ENCODE assay signal across 23 cellular contexts in the genomic region with DNA sequence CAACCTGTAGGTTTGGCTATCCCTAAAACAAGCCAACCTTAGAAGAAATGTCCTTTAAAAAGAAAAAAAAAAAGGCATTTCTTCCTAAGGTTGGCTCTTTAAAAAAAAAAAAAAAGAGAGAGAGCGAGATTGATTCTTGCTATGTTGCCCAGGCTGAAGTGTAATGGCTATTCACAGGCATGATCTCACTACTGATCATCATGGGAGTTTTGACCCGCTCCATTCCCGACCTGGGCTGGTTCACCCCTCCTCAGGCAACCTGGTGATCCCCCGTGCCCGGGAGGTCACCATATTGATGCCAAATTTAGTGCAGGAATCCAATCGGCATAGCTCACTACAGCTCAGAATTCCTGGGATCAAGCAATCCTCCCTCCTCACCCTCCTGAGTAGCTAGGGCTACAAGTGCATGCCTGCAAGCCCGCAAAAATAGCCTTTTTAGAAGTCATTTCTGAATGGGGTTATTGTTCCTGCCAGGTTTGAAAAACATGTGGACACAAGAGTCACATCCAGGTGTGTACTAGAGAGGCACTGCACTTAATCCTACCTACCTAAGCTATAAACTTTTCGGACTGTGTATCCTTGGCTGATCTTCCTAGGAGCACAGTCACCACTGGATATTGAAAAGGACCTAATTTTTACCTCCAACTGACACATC.
DNase-seq lines count a peak whose midpoint lies in the region; ATAC-seq and TF ChIP-seq lines count a peak whose summit lies in the region.
"Had no signal": no experiment of that assay in that cellular context is flagged by ENCODE, and none has a peak within 500 bp of the region (broad histone marks: within the 10 kb centered on the region; RNA-seq: fewer than 3 reads in every experiment).

No MANE protein-coding gene starts in this region.

- DNase-seq in Right ventricle myocardium superior (no peak), left cardiac atrium (no peak), endodermal cell (no peak), mesenchymal stem cell (peak; percentile 61), T-helper 17 cell (no peak), DMS153 treated with DMSO at 0.1 percent for 48 hours (lab: John Stamatoyannopoulos, UW; ENCODE audit: unreplicated experiment) (no peak), activated T-cell treated with anti-CD3 and anti-CD28 coated beads for 4 hours (no peak)
- DNase-seq in T-helper 2 cell treated with Interferon-gamma antibody and Interleukin-4, amounts not matched to agents 5 μg/mL and 100 μg/mL, for 36 hours (ENCODE audit: low spot score): no peak
- DNase-seq: activated CD8-positive, alpha-beta T cell treated with anti-CD3 and anti-CD28 coated beads, Interleukin-2, amount 10 ng/mL, durations not matched to agents 7 days and 5 days; adrenal gland; DMS53; glutamatergic neuron; immature natural killer cell; NCI-H1092 treated with DMSO at 0.1 percent for 48 hours; NCI-H2171; stimulated activated CD4-positive, alpha-beta T cell treated with anti-CD3 and anti-CD28 coated beads, Interleukin-4, amount 100 ng/mL, for 4 hours; T-helper 1 cell; testis; WERI-Rb-1 had no signal

- H3K36me3 Mint-ChIP-seq in endodermal cell (ENCODE audit: low read depth): peaks cover 70% of the 10 kb centered on the region
- no peaks in the 10 kb centered on the region for H3K36me3 Mint-ChIP-seq in T-helper 17 cell (ENCODE audit: low read depth)
- H3K36me3 Mint-ChIP-seq in T-helper 2 cell treated with Interferon-gamma antibody and Interleukin-4, amounts not matched to agents 5 μg/mL and 100 μg/mL, for 36 hours (ENCODE audit: low read depth): peaks cover 21% of the 10 kb centered on the region
- H3K36me3 Mint-ChIP-seq: immature natural killer cell had no signal

- peak overlapping the region; percentile 39 to 70 for H3K18ac ChIP-seq in mesenchymal stem cell (ENCODE audit: low read depth in 1 of 2, low read length in 2 of 2)

- ATAC-seq in Right ventricle myocardium superior (ENCODE audit: poor library complexity) (peak; percentile 52), left cardiac atrium (no peak), T-helper 17 cell (no peak)
- ATAC-seq: activated CD8-positive, alpha-beta T cell treated with anti-CD3 and anti-CD28 coated beads, Interleukin-2, amount 10 ng/mL, durations not matched to agents 7 days and 5 days; activated T-helper 17 cell treated with anti-CD3 and anti-CD28 coated beads, Interleukin-2, amount 50 U/mL, for 72 hours; K562 had no signal

- H3K4me3 Mint-ChIP-seq in endodermal cell (no peak overlapping the region), T-helper 17 cell (no peak overlapping the region)
- no peak overlapping the region for H3K4me3 Mint-ChIP-seq in T-helper 2 cell treated with Interferon-gamma antibody and Interleukin-4, amounts not matched to agents 5 μg/mL and 100 μg/mL, for 36 hours
- H3K4me3 Mint-ChIP-seq: activated CD8-positive, alpha-beta T cell treated with anti-CD3 and anti-CD28 coated beads, Interleukin-2, amount 10 ng/mL, durations not matched to agents 7 days and 5 days; activated T-helper 17 cell treated with anti-CD3 and anti-CD28 coated beads, Interleukin-2, amount 50 U/mL, for 72 hours; immature natural killer cell had no signal

- H3K36me3 ChIP-seq in endodermal cell (ENCODE audit: control insufficient read depth, insufficient read depth, low read length): peaks cover 75% of the 10 kb centered on the region
- peaks cover 4 to 63% of the 10 kb centered on the region in 2 experiments for H3K36me3 ChIP-seq in mesenchymal stem cell (ENCODE audit: control insufficient read depth in 1 of 2, insufficient read depth in 2 of 2, low read depth in 1 of 2, low read length in 2 of 2)
- H3K36me3 ChIP-seq: WERI-Rb-1 had no signal

- no peaks in the 10 kb centered on the region for H3K27me3 Mint-ChIP-seq in endodermal cell (ENCODE audit: insufficient read depth)
- no peaks in the 10 kb centered on the region for H3K27me3 Mint-ChIP-seq in T-helper 17 cell
- no peaks in the 10 kb centered on the region for H3K27me3 Mint-ChIP-seq in T-helper 2 cell treated with Interferon-gamma antibody and Interleukin-4, amounts not matched to agents 5 μg/mL and 100 μg/mL, for 36 hours (ENCODE audit: low read depth)
- H3K27me3 Mint-ChIP-seq: activated T-helper 17 cell treated with anti-CD3 and anti-CD28 coated beads, Interleukin-2, amount 50 U/mL, for 72 hours had no signal

- H3K4me3 ChIP-seq in endodermal cell (ENCODE audit: low read length) (no peak overlapping the region), mesenchymal stem cell (ENCODE audit: insufficient read depth in 1 of 2, low read depth in 1 of 2, low read length in 2 of 2) (no peak overlapping the region)
- H3K4me3 ChIP-seq: adrenal gland, K562, testis had no signal

- no peaks in the 10 kb centered on the region for H3K9me3 ChIP-seq in endodermal cell (ENCODE audit: control insufficient read depth, low read length)
- no peaks in the 10 kb centered on the region for H3K9me3 ChIP-seq in mesenchymal stem cell (ENCODE audit: control insufficient read depth, low read length)
- H3K9me3 ChIP-seq in T-helper 17 cell (ENCODE audit: control insufficient read depth, low read length, poor library complexity, severe bottlenecking): no peaks in the 10 kb centered on the region
- H3K9me3 ChIP-seq: adrenal gland, neutrophil, testis had no signal

- no peak overlapping the region for H2BK15ac ChIP-seq in mesenchymal stem cell (ENCODE audit: low read depth, poor library complexity, severe bottlenecking)

- H4K91ac ChIP-seq in mesenchymal stem cell (ENCODE audit: low read length): peak overlapping the region; percentile 82

- no peak overlapping the region for H3K27ac ChIP-seq in endodermal cell (ENCODE audit: low read depth, low read length)
- H3K27ac ChIP-seq in mesenchymal stem cell (ENCODE audit: low read length, poor library complexity, severe bottlenecking): peak overlapping the region; percentile 67
- H3K27ac ChIP-seq: C4-2B, neutrophil, testis, WERI-Rb-1 had no signal

- H3K9me3 Mint-ChIP-seq in endodermal cell: no peaks in the 10 kb centered on the region
- no peaks in the 10 kb centered on the region for H3K9me3 Mint-ChIP-seq in T-helper 2 cell treated with Interferon-gamma antibody and Interleukin-4, amounts not matched to agents 5 μg/mL and 100 μg/mL, for 36 hours
- H3K9me3 Mint-ChIP-seq: activated T-helper 17 cell treated with anti-CD3 and anti-CD28 coated beads, Interleukin-2, amount 50 U/mL, for 72 hours; immature natural killer cell had no signal

- H3K27me3 ChIP-seq in endodermal cell (ENCODE audit: control insufficient read depth, insufficient read depth, low read length, poor library complexity, severe bottlenecking) (no peaks in the 10 kb centered on the region), mesenchymal stem cell (ENCODE audit: control insufficient read depth in 1 of 2, insufficient read depth in 1 of 2, low read length in 2 of 2) (peaks cover 0 to 8% of the 10 kb centered on the region in 2 experiments)
- H3K27me3 ChIP-seq: adrenal gland, neutrophil, testis had no signal

- H2AFZ ChIP-seq in mesenchymal stem cell (ENCODE audit: low read depth, low read length): no peak overlapping the region

- H2AK5ac ChIP-seq in mesenchymal stem cell (ENCODE audit: low read length, severe bottlenecking): no peak overlapping the region

- H3K9ac ChIP-seq in endodermal cell (ENCODE audit: extremely low read depth, low read length, poor library complexity, severe bottlenecking) (no peak overlapping the region), mesenchymal stem cell (ENCODE audit: low read length) (no peak overlapping the region)

- peak overlapping the region; percentile 49 for H2BK120ac ChIP-seq in mesenchymal stem cell (ENCODE audit: low read depth, low read length)

- H3K79me1 ChIP-seq in mesenchymal stem cell (replicated peaks; ENCODE audit: low read length, poor library complexity, severe bottlenecking): no peaks in the 10 kb centered on the region

- H3K27ac Mint-ChIP-seq in endodermal cell (peak overlapping the region; percentile 82), T-helper 17 cell (no peak overlapping the region)
- no peak overlapping the region for H3K27ac Mint-ChIP-seq in T-helper 2 cell treated with Interferon-gamma antibody and Interleukin-4, amounts not matched to agents 5 μg/mL and 100 μg/mL, for 36 hours
- H3K27ac Mint-ChIP-seq: activated CD8-positive, alpha-beta T cell treated with anti-CD3 and anti-CD28 coated beads, Interleukin-2, amount 10 ng/mL, durations not matched to agents 7 days and 5 days; activated T-helper 17 cell treated with anti-CD3 and anti-CD28 coated beads, Interleukin-2, amount 50 U/mL, for 72 hours had no signal

- no peak overlapping the region for H3K23ac ChIP-seq in mesenchymal stem cell (ENCODE audit: low read length in 2 of 2)

- no peak overlapping the region for H3K14ac ChIP-seq in mesenchymal stem cell (ENCODE audit: low read length in 2 of 2)

- intact Hi-C loops in Right ventricle myocardium superior (cut with DNase I) (no loop called here), left cardiac atrium (cut with DNase I) (no loop called here)

- no peak overlapping the region for H3K4me2 ChIP-seq in mesenchymal stem cell (ENCODE audit: low read length, poor library complexity, severe bottlenecking)

- WGBS in endodermal cell (ENCODE audit: insufficient coverage in 1 of 2, insufficient read length in 1 of 2), 2 experiments: 95% methylated on average over 7 of the region's 8 CpGs; no CpG with 5 or more reads in 1 of the 2 experiments
- 28% methylated on average over 4 of the region's 8 CpGs for WGBS in mesenchymal stem cell

- no peak for TF ChIP-seq CTCF in endodermal cell (conservative IDR thresholded peaks at IDR 0.05)

- H3K4me1 Mint-ChIP-seq in endodermal cell (peaks cover 9% of the 10 kb centered on the region), T-helper 17 cell (peaks cover 5% of the 10 kb centered on the region)
- H3K4me1 Mint-ChIP-seq in T-helper 2 cell treated with Interferon-gamma antibody and Interleukin-4, amounts not matched to agents 5 μg/mL and 100 μg/mL, for 36 hours (ENCODE audit: low read depth): no peaks in the 10 kb centered on the region
- H3K4me1 Mint-ChIP-seq: activated T-helper 17 cell treated with anti-CD3 and anti-CD28 coated beads, Interleukin-2, amount 50 U/mL, for 72 hours had no signal

- H2BK5ac ChIP-seq in mesenchymal stem cell (ENCODE audit: low read depth, low read length, poor library complexity, severe bottlenecking): no peak overlapping the region

- peak overlapping the region in 1 of 2 experiments; percentile 69 for H3K4ac ChIP-seq in mesenchymal stem cell (ENCODE audit: low read depth in 1 of 2, low read length in 2 of 2)

- H3K4me1 ChIP-seq in endodermal cell (ENCODE audit: control insufficient read depth, insufficient read depth, low read length): no peaks in the 10 kb centered on the region
- peaks cover 3% of the 10 kb centered on the region for H3K4me1 ChIP-seq in mesenchymal stem cell (ENCODE audit: control insufficient read depth, insufficient read depth, low read depth, low read length)
- H3K4me1 ChIP-seq: adrenal gland, testis had no signal

- peak overlapping the region; percentile 60 for H4K8ac ChIP-seq in mesenchymal stem cell (ENCODE audit: low read length)

- peak overlapping the region in 1 of 2 experiments; percentile 31 for H2BK12ac ChIP-seq in mesenchymal stem cell (ENCODE audit: low read length in 2 of 2)
